ENCODE assay signal across 29 cellular contexts in the genomic region with DNA sequence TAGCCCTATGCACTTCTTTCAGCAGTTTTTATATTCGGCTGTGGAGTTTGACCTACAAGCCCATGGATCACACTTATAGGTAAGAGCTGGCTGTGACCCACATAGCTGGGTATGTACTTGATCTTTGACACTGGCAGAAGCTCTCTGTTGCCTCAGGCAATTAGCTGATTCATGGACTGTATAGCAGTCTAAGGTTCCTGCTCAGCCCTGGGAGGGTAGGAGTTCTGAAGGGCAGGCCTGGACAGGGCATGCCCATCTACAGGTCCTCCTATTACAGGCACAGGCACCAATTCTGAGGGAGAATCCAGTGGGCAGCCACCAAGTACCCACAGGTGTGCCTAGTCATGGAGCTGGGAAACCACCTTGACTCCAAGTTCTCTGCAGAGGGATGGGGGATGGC.
"Had no signal": no experiment of that assay in that cellular context is flagged by ENCODE, and none has a peak within 500 bp of the region (broad histone marks: within the 10 kb centered on the region; RNA-seq: fewer than 3 reads in every experiment).

No MANE protein-coding gene starts in this region.

- H3K4me3 Mint-ChIP-seq: activated CD4-positive, alpha-beta T cell treated with anti-CD3 and anti-CD28 coated beads for 36 hours; activated naive CD4-positive, alpha-beta T cell treated with anti-CD3 and anti-CD28 coated beads for 36 hours; activated naive CD8-positive, alpha-beta T cell treated with anti-CD3 and anti-CD28 coated beads for 36 hours; activated T-helper 1 cell treated with anti-CD3 and anti-CD28 coated beads, Interleukin-12 subunit alpha, Interleukin-12 subunit beta, Interleukin-2, Interleukin-4 antibody, amounts not matched to agents 30 ng/mL and 10 ng/mL and 1 ng/mL, durations not matched to agents 14 hours and 24 hours and 36 hours; naive thymus-derived CD8-positive, alpha-beta T cell; neural crest cell; stimulated activated naive B cell treated with anti-CD40 and anti-IgM and Interleukin-4, amounts not matched to agents 10 μg/mL and 1 μg/mL and 100 μg/mL, for 72 hours had no signal

- H3K4me1 ChIP-seq: adrenal gland, body of pancreas, heart left ventricle, parathyroid adenoma, psoas muscle, sigmoid colon, suprapubic skin, tibial artery had no signal

- H3K36me3 Mint-ChIP-seq: activated naive CD8-positive, alpha-beta T cell treated with anti-CD3 and anti-CD28 coated beads for 36 hours; stimulated activated naive B cell treated with anti-CD40 and anti-IgM and Interleukin-4, amounts not matched to agents 10 μg/mL and 1 μg/mL and 100 μg/mL, for 72 hours had no signal

- H3K4me1 Mint-ChIP-seq: activated CD4-positive, alpha-beta T cell treated with anti-CD3 and anti-CD28 coated beads for 36 hours; activated naive CD8-positive, alpha-beta T cell treated with anti-CD3 and anti-CD28 coated beads for 36 hours; naive thymus-derived CD8-positive, alpha-beta T cell; neural crest cell; stimulated activated naive B cell treated with anti-CD40 and anti-IgM and Interleukin-4, amounts not matched to agents 10 μg/mL and 1 μg/mL and 100 μg/mL, for 72 hours had no signal

- FAIRE-seq: small intestine had no signal

- H3K27me3 Mint-ChIP-seq: activated CD4-positive, alpha-beta T cell treated with anti-CD3 and anti-CD28 coated beads for 36 hours; activated naive CD8-positive, alpha-beta T cell treated with anti-CD3 and anti-CD28 coated beads for 36 hours; naive thymus-derived CD8-positive, alpha-beta T cell; stimulated activated naive B cell treated with anti-CD40 and anti-IgM and Interleukin-4, amounts not matched to agents 10 μg/mL and 1 μg/mL and 100 μg/mL, for 72 hours had no signal

- H3K27ac ChIP-seq: adrenal gland, body of pancreas, coronary artery, dorsolateral prefrontal cortex, heart left ventricle, parathyroid adenoma, psoas muscle, sigmoid colon, suprapubic skin, tibial artery had no signal

- H3K36me3 ChIP-seq: adrenal gland, heart left ventricle, sigmoid colon, suprapubic skin, tibial artery had no signal

- H3K4me3 ChIP-seq: adrenal gland, body of pancreas, coronary artery, dorsolateral prefrontal cortex, heart left ventricle, psoas muscle, sigmoid colon, suprapubic skin, tibial artery had no signal

- H3K27me3 ChIP-seq: adrenal gland, body of pancreas, dorsolateral prefrontal cortex, heart left ventricle, sigmoid colon, suprapubic skin, tibial artery had no signal

- DNase-seq: activated CD4-positive, alpha-beta T cell treated with anti-CD3 and anti-CD28 coated beads for 36 hours; activated CD4-positive, CD25-positive, alpha-beta regulatory T cell; activated effector memory CD4-positive, alpha-beta T cell treated with anti-CD3 and anti-CD28 coated beads, Interleukin-2, amount 50 U/mL, for 16 hours; activated naive CD4-positive, alpha-beta T cell treated with anti-CD3 and anti-CD28 coated beads for 36 hours; activated naive CD8-positive, alpha-beta T cell treated with anti-CD3 and anti-CD28 coated beads for 36 hours; activated T-cell treated with anti-CD3 and anti-CD28 coated beads, Interleukin-2, amount 50 U/mL, for 1 hour; adrenal gland; aorta; body of pancreas; dorsolateral prefrontal cortex; effector memory CD4-positive, alpha-beta T cell; heart left ventricle; hypothalamus; left cardiac atrium; midbrain; naive thymus-derived CD8-positive, alpha-beta T cell; occipital lobe; psoas muscle; sigmoid colon; small intestine; stimulated activated CD4-positive, alpha-beta T cell treated with anti-CD3 and anti-CD28 coated beads, Interleukin-2, amount 100 ng/mL, for 24 hours; stimulated activated naive B cell treated with anti-CD40 and anti-IgM and Interleukin-4, amounts not matched to agents 10 μg/mL and 1 μg/mL and 100 μg/mL, for 72 hours; T-helper 2 cell; tibial artery had no signal

- H3K27ac Mint-ChIP-seq: activated CD4-positive, alpha-beta T cell treated with anti-CD3 and anti-CD28 coated beads for 36 hours; activated naive CD4-positive, alpha-beta T cell treated with anti-CD3 and anti-CD28 coated beads for 36 hours; activated naive CD8-positive, alpha-beta T cell treated with anti-CD3 and anti-CD28 coated beads for 36 hours; activated T-helper 1 cell treated with anti-CD3 and anti-CD28 coated beads, Interleukin-12 subunit alpha, Interleukin-12 subunit beta, Interleukin-2, Interleukin-4 antibody, amounts not matched to agents 30 ng/mL and 10 ng/mL and 1 ng/mL, durations not matched to agents 14 hours and 24 hours and 36 hours; naive thymus-derived CD8-positive, alpha-beta T cell; stimulated activated naive B cell treated with anti-CD40 and anti-IgM and Interleukin-4, amounts not matched to agents 10 μg/mL and 1 μg/mL and 100 μg/mL, for 72 hours had no signal
